24 cellular contexts compared by ENCODE assay signal in the genomic region with DNA sequence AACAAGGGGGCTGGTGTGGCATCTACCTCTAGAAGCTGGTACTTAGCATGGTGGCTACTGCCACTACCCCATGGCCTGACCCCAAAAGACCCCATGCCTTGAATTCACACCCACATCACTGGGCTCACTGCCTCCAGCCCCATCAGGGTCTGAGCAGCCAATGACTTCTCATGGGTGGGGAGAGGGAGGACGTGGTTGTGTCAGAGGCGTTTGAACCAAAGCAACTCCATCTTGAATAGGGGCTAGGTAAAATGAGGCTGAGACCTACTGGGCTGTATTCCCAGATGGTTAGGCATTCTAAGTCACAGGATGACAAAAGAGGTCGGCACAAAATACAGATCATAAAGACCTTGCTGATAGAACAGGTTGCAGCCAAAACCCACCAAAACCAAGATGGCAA. TPM values are rescaled to one million over a fixed set of nuclear protein-coding genes. Genes with fewer than 3 reads are reported as not detected.
"Had no signal": no experiment of that assay in that cellular context is flagged by ENCODE, and none has a peak within 500 bp of the region (broad histone marks: within the 10 kb centered on the region; RNA-seq: fewer than 3 reads in every experiment).

No MANE protein-coding gene starts in this region.

- H3K9me3 ChIP-seq: esophagus muscularis mucosa, gastroesophageal sphincter, neutrophil, pancreas, sigmoid colon, testis, tibial artery had no signal

- H3K4me1 ChIP-seq: pancreas, testis had no signal

- ATAC-seq: foreskin keratinocyte; gastroesophageal sphincter; heart left ventricle; naive thymus-derived CD8-positive, alpha-beta T cell; pancreas; stimulated activated memory B cell treated with anti-CD40 and anti-IgM and Interleukin-4, amounts not matched to agents 10 μg/mL and 1 μg/mL and 100 μg/mL, for 72 hours; stimulated activated naive CD8-positive, alpha-beta T cell treated with anti-CD3 and anti-CD28 coated beads, Interleukin-15, Interleukin-2, amounts not matched to agents 100 U/mL and 50 U/mL, for 24 hours had no signal

- H3K36me3 ChIP-seq: esophagus muscularis mucosa, gastroesophageal sphincter, heart left ventricle, neutrophil, pancreas, sigmoid colon, tibial artery had no signal

- H3K27ac ChIP-seq: coronary artery, esophagus muscularis mucosa, foreskin keratinocyte, gastroesophageal sphincter, heart left ventricle, neutrophil, pancreas, sigmoid colon, testis, tibial artery had no signal

- H3K4me3 ChIP-seq: coronary artery, esophagus muscularis mucosa, gastroesophageal sphincter, heart left ventricle, pancreas, sigmoid colon, testis, tibial artery had no signal

- DNase-seq: dermis blood vessel endothelial cell; effector memory CD4-positive, alpha-beta T cell; foreskin keratinocyte; hippocampal formation; kidney glomerular epithelial cell; mesendoderm; sigmoid colon; stimulated activated CD4-positive, alpha-beta T cell treated with anti-CD3 and anti-CD28 coated beads, Interleukin-4, amount 100 ng/mL, for 4 hours; stimulated activated naive CD8-positive, alpha-beta T cell treated with anti-CD3 and anti-CD28 coated beads, Interleukin-15, Interleukin-2, amounts not matched to agents 100 U/mL and 50 U/mL, for 24 hours; substantia nigra; testis; tibial artery had no signal

- H3K27me3 ChIP-seq: testis had no signal

RNA-seq across cellular contexts. Expression of a gene that starts 15.2 kb away (rescaled TPM):
- total RNA-seq: endothelial cell of umbilical vein, foreskin keratinocyte, lung microvascular endothelial cell had no signal
- polyA plus RNA-seq: endothelial cell of umbilical vein; naive thymus-derived CD8-positive, alpha-beta T cell had no signal

RNA-seq across cellular contexts. Expression of a gene that starts 42.4 kb away (rescaled TPM):
- total RNA-seq: lung microvascular endothelial cell, neural crest cell had no signal
- polyA plus RNA-seq: fibroblast of lung had no signal
